Comparison of ENCODE assay signal across 14 cellular contexts in the genomic region with DNA sequence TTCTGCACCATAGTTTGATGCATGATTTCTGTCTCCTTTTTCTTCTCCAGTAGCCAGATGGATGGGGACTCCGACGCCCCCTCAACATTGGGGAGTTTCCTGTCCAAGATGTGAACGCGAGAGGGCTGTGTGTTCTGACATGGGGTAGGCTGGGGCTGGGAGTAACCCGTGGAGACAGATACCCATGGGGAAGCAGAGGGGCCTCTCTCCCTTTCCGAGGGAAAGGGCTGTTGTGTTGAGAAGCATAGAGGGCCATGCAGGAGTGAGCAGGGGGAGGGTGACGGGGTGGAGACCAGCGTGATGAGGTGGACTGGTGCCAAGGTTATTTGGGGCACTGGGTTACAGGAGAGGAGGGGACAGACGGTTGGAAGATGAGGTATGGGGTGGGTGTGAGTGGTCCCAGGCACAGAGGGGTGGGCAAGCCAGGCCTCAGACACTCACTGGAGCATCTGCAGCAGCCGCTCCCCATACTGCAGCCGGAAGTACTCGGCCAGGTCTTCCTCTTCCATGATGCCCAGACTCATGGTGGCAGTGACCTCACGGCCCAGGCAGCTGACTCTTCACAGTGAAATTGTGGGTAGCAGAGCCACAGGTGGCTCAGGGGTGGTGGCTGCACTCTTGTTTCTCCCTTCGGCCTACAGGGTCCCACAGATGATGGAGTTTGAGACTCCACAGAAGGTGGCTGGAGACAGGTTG. TPM values are rescaled to one million over a fixed set of nuclear protein-coding genes. Genes with fewer than 3 reads are reported as not detected.
DNase-seq lines count a peak whose midpoint lies in the region; ATAC-seq and TF ChIP-seq lines count a peak whose summit lies in the region.
"Had no signal": no experiment of that assay in that cellular context is flagged by ENCODE, and none has a peak within 500 bp of the region (broad histone marks: within the 10 kb centered on the region; RNA-seq: fewer than 3 reads in every experiment).

No MANE protein-coding gene starts in this region.

- no peaks in the 10 kb centered on the region for H3K27me3 ChIP-seq in lower lobe of right lung (ENCODE audit: low read depth)
- H3K27me3 ChIP-seq: hepatocyte, vagina had no signal

- H3K27me3 Mint-ChIP-seq in activated T-cell treated with anti-CD3 and anti-CD28 coated beads, Interleukin-2, amount 50 U/mL, for 72 hours (ENCODE audit: low read depth), result no peaks in the 10 kb centered on the region
- no peaks in the 10 kb centered on the region for H3K27me3 Mint-ChIP-seq in activated CD4-positive, alpha-beta memory T cell treated with anti-CD3 and anti-CD28 coated beads for 36 hours
- H3K27me3 Mint-ChIP-seq in immature natural killer cell (ENCODE audit: low read depth in 3 of 3), result peaks cover 6 to 14% (median 11%) of the 10 kb centered on the region in 3 donors
- H3K27me3 Mint-ChIP-seq in stimulated activated naive CD8-positive, alpha-beta T cell treated with anti-CD3 and anti-CD28 coated beads, Interleukin-15, amount 100 ng/mL, for 72 hours, result no peaks in the 10 kb centered on the region

- CTCF ChIA-PET in activated CD4-positive, alpha-beta memory T cell treated with anti-CD3 and anti-CD28 coated beads for 36 hours (lab: Charles Lee), result no interaction called here

- no peak overlapping the region for H3K4me3 ChIP-seq in lower lobe of right lung
- H3K4me3 ChIP-seq: hepatocyte had no signal

- peaks cover 0 to 4% of the 10 kb centered on the region in 2 donors for H3K36me3 Mint-ChIP-seq in activated T-cell treated with anti-CD3 and anti-CD28 coated beads, Interleukin-2, amount 50 U/mL, for 72 hours (ENCODE audit: insufficient read depth in 2 of 2)
- no peaks in the 10 kb centered on the region for H3K36me3 Mint-ChIP-seq in activated CD4-positive, alpha-beta memory T cell treated with anti-CD3 and anti-CD28 coated beads for 36 hours
- peaks cover 0 to 4% (median 0%) of the 10 kb centered on the region in 3 donors for H3K36me3 Mint-ChIP-seq in immature natural killer cell

- H3K9me3 Mint-ChIP-seq in activated T-cell treated with anti-CD3 and anti-CD28 coated beads, Interleukin-2, amount 50 U/mL, for 72 hours, result peaks cover 2% of the 10 kb centered on the region in 2 donors
- no peaks in the 10 kb centered on the region for H3K9me3 Mint-ChIP-seq in activated CD4-positive, alpha-beta memory T cell treated with anti-CD3 and anti-CD28 coated beads for 36 hours
- H3K9me3 Mint-ChIP-seq in immature natural killer cell, result no peaks in the 10 kb centered on the region
- H3K9me3 Mint-ChIP-seq in stimulated activated naive CD8-positive, alpha-beta T cell treated with anti-CD3 and anti-CD28 coated beads, Interleukin-15, amount 100 ng/mL, for 72 hours, result peaks cover 4 to 8% of the 10 kb centered on the region in 2 donors

- no peak overlapping the region for H3K27ac ChIP-seq in lower lobe of right lung
- H3K27ac ChIP-seq: hepatocyte, vagina had no signal

- DNase-seq in activated T-cell treated with anti-CD3 and anti-CD28 coated beads, Interleukin-2, amount 50 U/mL, for 72 hours, result no peak
- no peak for DNase-seq in activated T-cell treated with anti-CD3 and anti-CD28 coated beads, Interleukin-2, amount 50 U/mL, for 1 hour
- DNase-seq in activated CD4-positive, alpha-beta memory T cell treated with anti-CD3 and anti-CD28 coated beads for 36 hours, result no peak
- DNase-seq in immature natural killer cell (no peak), GM20000 (ENCODE audit: low spot score) (no peak), NCI-H1105 treated with DMSO at 0.1 percent for 48 hours (lab: John Stamatoyannopoulos, UW) (no peak), lower lobe of right lung (no peak)
- DNase-seq in stimulated activated naive CD8-positive, alpha-beta T cell treated with anti-CD3 and anti-CD28 coated beads, Interleukin-15, amount 100 ng/mL, for 72 hours, result peak in 1 of 2 donors; percentile 15
- DNase-seq: dorsolateral prefrontal cortex had no signal

- H3K27ac Mint-ChIP-seq in activated T-cell treated with anti-CD3 and anti-CD28 coated beads, Interleukin-2, amount 50 U/mL, for 72 hours, result no peak overlapping the region
- H3K27ac Mint-ChIP-seq in activated CD4-positive, alpha-beta memory T cell treated with anti-CD3 and anti-CD28 coated beads for 36 hours, result peak overlapping the region; percentile 52
- H3K27ac Mint-ChIP-seq in immature natural killer cell, result peak overlapping the region; percentile 44 to 91 (median 76)
- peak overlapping the region; percentile 14 to 83 for H3K27ac Mint-ChIP-seq in stimulated activated naive CD8-positive, alpha-beta T cell treated with anti-CD3 and anti-CD28 coated beads, Interleukin-15, amount 100 ng/mL, for 72 hours

- TF ChIP-seq CTCF in GM20000 (IDR thresholded peaks at IDR 0.05; ENCODE audit: extremely low read depth, missing control alignments), result no peak
- no peak for TF ChIP-seq CTCF in lower lobe of right lung (IDR thresholded peaks at IDR 0.05)

- H3K4me1 Mint-ChIP-seq in activated T-cell treated with anti-CD3 and anti-CD28 coated beads, Interleukin-2, amount 50 U/mL, for 72 hours (ENCODE audit: low read depth), result peaks cover 28% of the 10 kb centered on the region
- H3K4me1 Mint-ChIP-seq in activated CD4-positive, alpha-beta memory T cell treated with anti-CD3 and anti-CD28 coated beads for 36 hours (ENCODE audit: low read depth), result peaks cover 20% of the 10 kb centered on the region
- H3K4me1 Mint-ChIP-seq in immature natural killer cell, result peaks cover 14 to 25% of the 10 kb centered on the region in 2 donors
- H3K4me1 Mint-ChIP-seq in stimulated activated naive CD8-positive, alpha-beta T cell treated with anti-CD3 and anti-CD28 coated beads, Interleukin-15, amount 100 ng/mL, for 72 hours, result peaks cover 40% of the 10 kb centered on the region

- no peaks in the 10 kb centered on the region for H3K9me3 ChIP-seq in lower lobe of right lung
- H3K9me3 ChIP-seq: vagina had no signal

- H3K36me3 ChIP-seq in lower lobe of right lung, result no peaks in the 10 kb centered on the region
- H3K36me3 ChIP-seq: vagina had no signal

- POLR2A ChIA-PET in activated CD4-positive, alpha-beta memory T cell treated with anti-CD3 and anti-CD28 coated beads for 36 hours (lab: Charles Lee), result no interaction called here

- intact Hi-C loops in activated CD4-positive, alpha-beta memory T cell treated with anti-CD3 and anti-CD28 coated beads for 36 hours (cut with micrococcal nuclease), result no loop called here
- intact Hi-C loops in lower lobe of right lung (cut with DNase I), result no loop called here

- peaks cover 6% of the 10 kb centered on the region for H3K4me1 ChIP-seq in lower lobe of right lung

- peak overlapping the region; percentile 60 to 89 for H3K4me3 Mint-ChIP-seq in activated T-cell treated with anti-CD3 and anti-CD28 coated beads, Interleukin-2, amount 50 U/mL, for 72 hours
- H3K4me3 Mint-ChIP-seq in activated CD4-positive, alpha-beta memory T cell treated with anti-CD3 and anti-CD28 coated beads for 36 hours, result peak overlapping the region; percentile 30
- peak overlapping the region; percentile 63 to 90 (median 87) for H3K4me3 Mint-ChIP-seq in immature natural killer cell
- peak overlapping the region; percentile 87 to 91 for H3K4me3 Mint-ChIP-seq in stimulated activated naive CD8-positive, alpha-beta T cell treated with anti-CD3 and anti-CD28 coated beads, Interleukin-15, amount 100 ng/mL, for 72 hours

- no peak for ATAC-seq in activated T-cell treated with anti-CD3 and anti-CD28 coated beads, Interleukin-2, amount 50 U/mL, for 72 hours (replicated peaks in 1 of 2)
- no peak for ATAC-seq in stimulated activated naive CD8-positive, alpha-beta T cell treated with anti-CD3 and anti-CD28 coated beads, Interleukin-15, amount 100 ng/mL, for 72 hours
- ATAC-seq in lower lobe of right lung, result no peak
- ATAC-seq: right cardiac atrium had no signal

RNA-seq across cellular contexts. Expression of a gene that starts 0.4 kb away (rescaled TPM):
- 1 to 10 TPM in 1 of 2 donors, under 1 TPM in 1; 0.42 to 1.3 TPM for total RNA-seq in activated T-cell treated with anti-CD3 and anti-CD28 coated beads, Interleukin-2, amount 50 U/mL, for 72 hours
- under 1 TPM; 0.14 to 0.36 TPM for total RNA-seq in activated CD4-positive, alpha-beta memory T cell treated with anti-CD3 and anti-CD28 coated beads for 36 hours
- polyA plus RNA-seq in immature natural killer cell, result not detected
- not detected for total RNA-seq in lower lobe of right lung
- total RNA-seq: myocyte, right cardiac atrium, vagina had no signal
- polyA plus RNA-seq: right cardiac atrium had no signal

RNA-seq across cellular contexts. Expression of a gene that starts 14.1 kb away (rescaled TPM):
- total RNA-seq in activated T-cell treated with anti-CD3 and anti-CD28 coated beads, Interleukin-2, amount 50 U/mL, for 72 hours, result not detected
- not detected for total RNA-seq in activated CD4-positive, alpha-beta memory T cell treated with anti-CD3 and anti-CD28 coated beads for 36 hours
- polyA plus RNA-seq in immature natural killer cell, result not detected
- not detected for total RNA-seq in lower lobe of right lung
- total RNA-seq: activated CD8-positive, alpha-beta memory T cell treated with anti-CD3 and anti-CD28 coated beads for 36 hours; dorsolateral prefrontal cortex; hepatocyte; myocyte; right cardiac atrium; vagina had no signal
- polyA plus RNA-seq: hepatocyte, right cardiac atrium had no signal

RNA-seq across cellular contexts. Expression of a gene that starts 54.9 kb away (rescaled TPM):
- total RNA-seq in activated T-cell treated with anti-CD3 and anti-CD28 coated beads, Interleukin-2, amount 50 U/mL, for 72 hours, result under 1 TPM; 0.10 to 0.14 TPM
- total RNA-seq in activated CD4-positive, alpha-beta memory T cell treated with anti-CD3 and anti-CD28 coated beads for 36 hours, result not detected
- not detected for polyA plus RNA-seq in immature natural killer cell
- 0.95 TPM for total RNA-seq in lower lobe of right lung
- total RNA-seq: activated CD8-positive, alpha-beta memory T cell treated with anti-CD3 and anti-CD28 coated beads for 36 hours; myocyte; right cardiac atrium; vagina had no signal

Comparison
In these comparisons a context has a peak if more than half of its experiments do, and no peak if none do; other contexts are left out.
1. H3K4me3 Mint-ChIP-seq: peak in every context shown above with its lines; median percentile 89 in stimulated activated naive CD8-positive, alpha-beta T cell treated with anti-CD3 and anti-CD28 coated beads, Interleukin-15, amount 100 ng/mL, for 72 hours; 87 in immature natural killer cell; 74 in activated T-cell treated with anti-CD3 and anti-CD28 coated beads, Interleukin-2, amount 50 U/mL, for 72 hours; 30 in activated CD4-positive, alpha-beta memory T cell treated with anti-CD3 and anti-CD28 coated beads for 36 hours.